8 cellular contexts compared by ENCODE assay signal in the genomic region with DNA sequence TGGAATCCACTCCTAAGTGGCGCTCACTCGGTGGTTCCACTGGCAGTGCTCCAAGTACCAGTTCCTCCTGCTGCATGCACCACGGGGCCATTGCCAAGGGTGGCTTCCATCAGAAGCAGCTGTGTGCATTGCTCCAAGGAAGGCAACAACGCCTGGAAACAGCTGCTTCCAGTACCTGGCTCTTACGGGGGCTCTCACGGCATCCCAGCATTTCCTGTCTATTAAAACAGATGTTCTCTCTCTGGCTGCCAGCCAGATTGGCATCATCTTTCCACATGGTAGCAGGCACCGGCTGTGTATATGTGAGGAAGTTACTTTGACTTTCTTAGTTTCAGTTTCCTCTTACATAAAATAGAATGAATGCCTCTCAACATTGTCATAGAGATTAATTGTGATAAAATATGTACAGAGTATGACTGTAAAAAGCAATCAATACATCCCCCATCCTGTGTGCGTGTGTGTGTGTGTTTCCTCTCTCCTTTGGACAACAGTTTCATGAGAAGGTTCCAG.
DNase-seq lines count a peak whose midpoint lies in the region; ATAC-seq lines count a peak whose summit lies in the region.

No MANE protein-coding gene starts in this region.

- H3K9me3 Mint-ChIP-seq in activated naive CD8-positive, alpha-beta T cell treated with anti-CD3 and anti-CD28 coated beads for 36 hours: no peaks in the 10 kb centered on the region
- H3K9me3 Mint-ChIP-seq in memory B cell: no peaks in the 10 kb centered on the region

- in situ Hi-C loops in ACHN (cut with HindIII; ENCODE audit: low pct_ligation_motif_present, low pct_unique_long_range_greater_than_20kb, low sequenced_read_pairs): no loop called here

- peaks cover 7% of the 10 kb centered on the region for H3K27me3 Mint-ChIP-seq in activated naive CD8-positive, alpha-beta T cell treated with anti-CD3 and anti-CD28 coated beads for 36 hours
- H3K27me3 Mint-ChIP-seq in memory B cell: peaks cover under 1% of the 10 kb centered on the region

- H3K36me3 Mint-ChIP-seq in activated naive CD8-positive, alpha-beta T cell treated with anti-CD3 and anti-CD28 coated beads for 36 hours: no peaks in the 10 kb centered on the region
- H3K36me3 Mint-ChIP-seq in memory B cell: no peaks in the 10 kb centered on the region

- H3K4me1 Mint-ChIP-seq in activated naive CD8-positive, alpha-beta T cell treated with anti-CD3 and anti-CD28 coated beads for 36 hours: peaks cover 6% of the 10 kb centered on the region
- H3K4me1 Mint-ChIP-seq in memory B cell: peaks cover 10% of the 10 kb centered on the region

- peak; percentile 76 for ATAC-seq in HG02623 (IDR thresholded peaks at IDR 0.05; ENCODE audit: unreplicated experiment)
- ATAC-seq in memory B cell (ENCODE audit: low read depth): peak; percentile 87

- no peak overlapping the region for H3K4me3 Mint-ChIP-seq in activated naive CD8-positive, alpha-beta T cell treated with anti-CD3 and anti-CD28 coated beads for 36 hours
- H3K4me3 Mint-ChIP-seq in memory B cell: peak overlapping the region; percentile 75

- H3K27ac Mint-ChIP-seq in activated naive CD8-positive, alpha-beta T cell treated with anti-CD3 and anti-CD28 coated beads for 36 hours: no peak overlapping the region
- H3K27ac Mint-ChIP-seq in memory B cell: peak overlapping the region; percentile 68

- DNase-seq in NCI-H82 (lab: John Stamatoyannopoulos, UW): peak; percentile 9
- no peak for DNase-seq in NCI-H82 treated with DMSO at 0.1 percent for 48 hours (lab: John Stamatoyannopoulos, UW; ENCODE audit: unreplicated experiment)
- DNase-seq in NCI-H187 (lab: John Stamatoyannopoulos, UW): peak; percentile 38 to 58
- DNase-seq in activated naive CD8-positive, alpha-beta T cell treated with anti-CD3 and anti-CD28 coated beads for 36 hours: peak; percentile 9
- peak; percentile 12 to 18 for DNase-seq in memory B cell (ENCODE audit: low spot score in 2 of 2)
- DNase-seq in mesenteric fat pad (ENCODE audit: low spot score): no peak
- DNase-seq in ACHN: no peak

Comparison
In these comparisons a context has a peak if more than half of its experiments do, and no peak if none do; other contexts are left out.
1. DNase-seq: peak in NCI-H82 (single experiment), NCI-H187 (2 of 2), activated naive CD8-positive, alpha-beta T cell treated with anti-CD3 and anti-CD28 coated beads for 36 hours (single experiment) and memory B cell (2 of 2); none in NCI-H82 treated with DMSO at 0.1 percent for 48 hours (single experiment), mesenteric fat pad (single experiment) and ACHN (single experiment).